In genomic region chr21:33685613-33686197, GRCh38 we compare ENCODE assay signal across 1 cellular context.
TF ChIP-seq lines count a peak whose summit lies in the region.

No MANE protein-coding gene starts in this region.

TF ChIP-seq in GM12878, 131 proteins besides CTCF, POLR2A, EP300 and RAD21:
- no peak for TF ChIP-seq NKRF (conservative IDR thresholded peaks at IDR 0.05)
- TF ChIP-seq SKIL (IDR thresholded peaks at IDR 0.05; ENCODE audit: low read depth, poor library complexity, severe bottlenecking) = no peak
- TF ChIP-seq ASH2L (IDR thresholded peaks at IDR 0.05; ENCODE audit: borderline replicate concordance, low read depth) = no peak
- TF ChIP-seq CHD4 (IDR thresholded peaks at IDR 0.05) = no peak
